In the genomic region with DNA sequence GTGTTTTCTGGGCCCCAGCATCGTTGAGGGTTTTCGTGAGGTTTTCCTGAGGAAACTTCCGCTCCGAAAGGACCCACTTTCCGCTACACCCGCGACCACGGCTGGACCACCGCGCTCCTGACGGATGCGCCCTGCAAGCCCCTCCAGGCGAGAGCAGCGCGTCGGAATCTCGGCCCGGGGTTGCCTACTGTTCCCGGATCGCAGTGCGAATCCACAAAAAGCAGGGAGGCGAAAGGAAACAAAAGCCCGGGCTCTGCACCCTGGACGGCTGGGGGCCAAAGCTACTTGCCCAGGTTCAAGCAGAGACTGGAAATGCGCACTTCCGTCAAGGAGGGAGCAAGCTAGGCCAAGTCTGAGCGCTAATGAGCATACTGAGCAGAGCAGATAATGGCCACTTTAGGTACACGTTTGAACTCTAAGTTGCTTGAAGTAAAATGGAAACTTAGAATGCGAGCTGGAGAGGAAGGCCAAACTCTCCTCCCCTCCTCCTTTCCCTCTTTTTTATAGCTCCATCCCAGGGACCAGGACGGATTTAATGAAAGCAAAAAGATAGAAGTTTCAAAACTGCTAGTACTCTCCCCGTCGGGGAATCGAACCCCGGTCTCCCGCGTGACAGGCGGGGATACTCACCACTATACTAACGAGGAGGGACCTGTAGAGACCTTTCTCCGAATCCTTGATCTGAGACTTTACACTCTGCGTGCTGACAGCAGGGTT, we compare ENCODE assay signal across 1 cellular context.
TF ChIP-seq lines count a peak whose summit lies in the region.

No MANE protein-coding gene starts in this region.

TF ChIP-seq in HepG2, 621 proteins besides CTCF, POLR2A, EP300 and RAD21 (continued from another document and continues in another):
- no peak; the same call in 1 of the 2 replicates for TF ChIP-seq HBP1 (CRISPR knock-in tag; IDR thresholded peaks at IDR 0.05; ENCODE audit: low read depth)
- TF ChIP-seq, protein P1, sequence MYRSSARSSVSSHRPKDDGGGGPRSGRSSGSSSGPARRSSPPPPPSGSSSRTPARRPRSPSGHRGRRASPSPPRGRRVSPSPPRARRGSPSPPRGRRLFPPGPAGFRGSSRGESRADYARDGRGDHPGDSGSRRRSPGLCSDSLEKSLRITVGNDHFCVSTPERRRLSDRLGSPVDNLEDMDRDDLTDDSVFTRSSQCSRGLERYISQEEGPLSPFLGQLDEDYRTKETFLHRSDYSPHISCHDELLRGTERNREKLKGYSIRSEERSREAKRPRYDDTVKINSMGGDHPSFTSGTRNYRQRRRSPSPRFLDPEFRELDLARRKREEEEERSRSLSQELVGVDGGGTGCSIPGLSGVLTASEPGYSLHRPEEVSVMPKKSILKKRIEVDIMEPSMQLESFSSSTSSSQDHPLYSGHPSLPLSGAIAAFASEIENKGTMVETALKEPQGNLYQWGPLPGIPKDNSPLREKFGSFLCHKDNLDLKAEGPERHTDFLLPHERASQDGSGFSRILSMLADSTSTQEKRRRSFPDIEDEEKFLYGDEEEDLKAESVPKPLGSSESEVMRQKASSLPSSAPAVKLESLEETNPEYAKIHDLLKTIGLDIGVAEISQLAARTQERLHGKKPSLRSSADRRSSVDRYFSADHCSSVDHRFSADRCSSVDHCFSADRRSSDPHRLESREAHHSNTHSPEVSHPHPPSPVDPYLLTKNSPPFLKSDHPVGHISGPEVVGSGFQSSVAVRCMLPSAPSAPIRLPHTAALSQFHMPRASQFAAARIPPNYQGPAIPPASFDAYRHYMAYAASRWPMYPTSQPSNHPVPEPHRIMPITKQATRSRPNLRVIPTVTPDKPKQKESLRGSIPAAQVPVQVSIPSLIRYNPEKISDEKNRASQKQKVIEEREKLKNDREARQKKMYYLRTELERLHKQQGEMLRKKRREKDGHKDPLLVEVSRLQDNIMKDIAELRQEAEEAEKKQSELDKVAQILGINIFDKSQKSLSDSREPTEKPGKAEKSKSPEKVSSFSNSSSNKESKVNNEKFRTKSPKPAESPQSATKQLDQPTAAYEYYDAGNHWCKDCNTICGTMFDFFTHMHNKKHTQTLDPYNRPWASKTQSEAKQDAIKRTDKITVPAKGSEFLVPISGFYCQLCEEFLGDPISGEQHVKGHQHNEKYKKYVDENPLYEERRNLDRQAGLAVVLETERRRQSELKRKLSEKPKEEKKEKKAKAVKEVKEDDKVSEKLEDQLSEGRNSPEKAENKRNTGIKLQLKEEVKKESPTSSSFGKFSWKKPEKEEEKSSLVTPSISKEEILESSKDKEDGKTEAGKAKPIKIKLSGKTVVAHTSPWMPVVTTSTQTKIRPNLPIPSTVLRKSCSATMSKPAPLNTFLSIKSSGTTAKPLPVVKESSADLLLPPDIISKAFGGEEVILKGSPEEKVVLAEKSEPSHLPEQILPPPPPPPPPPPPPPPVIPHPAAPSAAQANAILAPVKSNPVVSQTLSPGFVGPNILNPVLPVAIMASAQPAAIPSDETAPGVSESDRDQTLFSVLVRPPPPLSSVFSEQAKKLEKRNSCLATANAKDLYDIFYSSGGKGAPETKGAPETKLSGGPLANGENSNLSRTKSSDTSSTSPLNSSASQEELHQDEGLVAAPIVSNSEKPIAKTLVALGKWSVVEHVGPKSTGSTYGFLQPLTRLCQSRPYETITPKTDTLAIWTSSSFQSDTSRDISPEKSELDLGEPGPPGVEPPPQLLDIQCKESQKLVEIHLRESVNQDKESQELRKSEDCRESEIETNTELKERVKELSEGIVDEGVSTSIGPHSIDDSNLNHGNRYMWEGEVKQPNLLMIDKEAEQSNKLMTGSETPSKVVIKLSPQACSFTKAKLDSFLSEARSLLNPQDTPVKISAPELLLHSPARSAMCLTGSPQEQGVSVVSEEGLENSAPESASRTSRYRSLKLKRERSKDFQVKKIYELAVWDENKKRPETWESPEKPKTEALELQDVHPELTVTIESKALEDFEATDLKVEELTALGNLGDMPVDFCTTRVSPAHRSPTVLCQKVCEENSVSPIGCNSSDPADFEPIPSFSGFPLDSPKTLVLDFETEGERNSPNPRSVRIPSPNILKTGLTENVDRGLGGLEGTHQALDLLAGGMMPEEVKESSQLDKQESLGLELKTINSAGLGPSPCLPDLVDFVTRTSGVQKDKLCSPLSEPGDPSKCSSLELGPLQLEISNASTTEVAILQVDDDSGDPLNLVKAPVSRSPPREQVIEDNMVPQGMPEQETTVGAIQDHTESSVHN (CRISPR knock-in tag; IDR thresholded peaks at IDR 0.05), result no peak
- TF ChIP-seq ZFP1 (CRISPR knock-in tag; IDR thresholded peaks at IDR 0.05), result 0 out of 2 replicates have a peak, but pooled peaks have one; percentile 46
- peak; percentile 2 for TF ChIP-seq ASH2L (IDR thresholded peaks at IDR 0.05; ENCODE audit: insufficient read length, low read depth, low read length)
- no peak for TF ChIP-seq KDM1A (CRISPR knock-in tag; IDR thresholded peaks at IDR 0.05)
- TF ChIP-seq PITX1 (CRISPR knock-in tag; IDR thresholded peaks at IDR 0.05), result no peak
- TF ChIP-seq, protein P2, sequence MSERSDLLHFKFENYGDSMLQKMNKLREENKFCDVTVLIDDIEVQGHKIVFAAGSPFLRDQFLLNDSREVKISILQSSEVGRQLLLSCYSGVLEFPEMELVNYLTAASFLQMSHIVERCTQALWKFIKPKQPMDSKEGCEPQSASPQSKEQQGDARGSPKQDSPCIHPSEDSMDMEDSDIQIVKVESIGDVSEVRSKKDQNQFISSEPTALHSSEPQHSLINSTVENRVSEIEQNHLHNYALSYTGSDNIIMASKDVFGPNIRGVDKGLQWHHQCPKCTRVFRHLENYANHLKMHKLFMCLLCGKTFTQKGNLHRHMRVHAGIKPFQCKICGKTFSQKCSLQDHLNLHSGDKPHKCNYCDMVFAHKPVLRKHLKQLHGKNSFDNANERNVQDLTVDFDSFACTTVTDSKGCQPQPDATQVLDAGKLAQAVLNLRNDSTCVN (CRISPR knock-in tag; IDR thresholded peaks at IDR 0.05; ENCODE audit: borderline replicate concordance), result peak; percentile 55; the same call in 1 of the 2 replicates
- TF ChIP-seq ATF7 (IDR thresholded peaks at IDR 0.05), result no peak
- no peak for TF ChIP-seq ATF7 (CRISPR knock-in tag; IDR thresholded peaks at IDR 0.05)
- TF ChIP-seq ZNF260 (CRISPR knock-in tag; IDR thresholded peaks at IDR 0.05; ENCODE audit: borderline replicate concordance, low read depth), result no peak
- TF ChIP-seq ZNF629 (CRISPR knock-in tag; conservative IDR thresholded peaks at IDR 0.05), result peak; percentile 56; the same call in 1 of the 2 replicates
- TF ChIP-seq PRMT3 (CRISPR knock-in tag; IDR thresholded peaks at IDR 0.05; ENCODE audit: borderline replicate concordance, low read depth), result no peak
- 0 out of 2 replicates have a peak, but pooled peaks have one; percentile 45 for TF ChIP-seq ZSCAN12 (CRISPR knock-in tag; IDR thresholded peaks at IDR 0.05)
- no peak for TF ChIP-seq ZNF136 (CRISPR knock-in tag; IDR thresholded peaks at IDR 0.05; ENCODE audit: low read depth)
- 0 out of 2 replicates have a peak, but pooled peaks have one; percentile 9 for TF ChIP-seq MTF1 (CRISPR knock-in tag; IDR thresholded peaks at IDR 0.05)
- TF ChIP-seq ZNF30 (CRISPR knock-in tag; IDR thresholded peaks at IDR 0.05), result no peak
- TF ChIP-seq ZNF296 (CRISPR knock-in tag; conservative IDR thresholded peaks at IDR 0.05), result no peak
- no peak for TF ChIP-seq ESRRA (CRISPR knock-in tag; IDR thresholded peaks at IDR 0.05; ENCODE audit: low read depth)
- no peak for TF ChIP-seq MTA3 (CRISPR knock-in tag; IDR thresholded peaks at IDR 0.05)
- no peak for TF ChIP-seq SMYD3 (CRISPR knock-in tag; IDR thresholded peaks at IDR 0.05)
- no peak for TF ChIP-seq ATF1 (CRISPR knock-in tag; IDR thresholded peaks at IDR 0.05)
- no peak for TF ChIP-seq ZNF550 (CRISPR knock-in tag; IDR thresholded peaks at IDR 0.05; ENCODE audit: borderline replicate concordance)
- TF ChIP-seq ATF2 (CRISPR knock-in tag; IDR thresholded peaks at IDR 0.05), result 0 out of 2 replicates have a peak, but pooled peaks have one; percentile 35
- TF ChIP-seq CENPT (CRISPR knock-in tag; IDR thresholded peaks at IDR 0.05; ENCODE audit: low read depth), result no peak
- TF ChIP-seq, protein P3, sequence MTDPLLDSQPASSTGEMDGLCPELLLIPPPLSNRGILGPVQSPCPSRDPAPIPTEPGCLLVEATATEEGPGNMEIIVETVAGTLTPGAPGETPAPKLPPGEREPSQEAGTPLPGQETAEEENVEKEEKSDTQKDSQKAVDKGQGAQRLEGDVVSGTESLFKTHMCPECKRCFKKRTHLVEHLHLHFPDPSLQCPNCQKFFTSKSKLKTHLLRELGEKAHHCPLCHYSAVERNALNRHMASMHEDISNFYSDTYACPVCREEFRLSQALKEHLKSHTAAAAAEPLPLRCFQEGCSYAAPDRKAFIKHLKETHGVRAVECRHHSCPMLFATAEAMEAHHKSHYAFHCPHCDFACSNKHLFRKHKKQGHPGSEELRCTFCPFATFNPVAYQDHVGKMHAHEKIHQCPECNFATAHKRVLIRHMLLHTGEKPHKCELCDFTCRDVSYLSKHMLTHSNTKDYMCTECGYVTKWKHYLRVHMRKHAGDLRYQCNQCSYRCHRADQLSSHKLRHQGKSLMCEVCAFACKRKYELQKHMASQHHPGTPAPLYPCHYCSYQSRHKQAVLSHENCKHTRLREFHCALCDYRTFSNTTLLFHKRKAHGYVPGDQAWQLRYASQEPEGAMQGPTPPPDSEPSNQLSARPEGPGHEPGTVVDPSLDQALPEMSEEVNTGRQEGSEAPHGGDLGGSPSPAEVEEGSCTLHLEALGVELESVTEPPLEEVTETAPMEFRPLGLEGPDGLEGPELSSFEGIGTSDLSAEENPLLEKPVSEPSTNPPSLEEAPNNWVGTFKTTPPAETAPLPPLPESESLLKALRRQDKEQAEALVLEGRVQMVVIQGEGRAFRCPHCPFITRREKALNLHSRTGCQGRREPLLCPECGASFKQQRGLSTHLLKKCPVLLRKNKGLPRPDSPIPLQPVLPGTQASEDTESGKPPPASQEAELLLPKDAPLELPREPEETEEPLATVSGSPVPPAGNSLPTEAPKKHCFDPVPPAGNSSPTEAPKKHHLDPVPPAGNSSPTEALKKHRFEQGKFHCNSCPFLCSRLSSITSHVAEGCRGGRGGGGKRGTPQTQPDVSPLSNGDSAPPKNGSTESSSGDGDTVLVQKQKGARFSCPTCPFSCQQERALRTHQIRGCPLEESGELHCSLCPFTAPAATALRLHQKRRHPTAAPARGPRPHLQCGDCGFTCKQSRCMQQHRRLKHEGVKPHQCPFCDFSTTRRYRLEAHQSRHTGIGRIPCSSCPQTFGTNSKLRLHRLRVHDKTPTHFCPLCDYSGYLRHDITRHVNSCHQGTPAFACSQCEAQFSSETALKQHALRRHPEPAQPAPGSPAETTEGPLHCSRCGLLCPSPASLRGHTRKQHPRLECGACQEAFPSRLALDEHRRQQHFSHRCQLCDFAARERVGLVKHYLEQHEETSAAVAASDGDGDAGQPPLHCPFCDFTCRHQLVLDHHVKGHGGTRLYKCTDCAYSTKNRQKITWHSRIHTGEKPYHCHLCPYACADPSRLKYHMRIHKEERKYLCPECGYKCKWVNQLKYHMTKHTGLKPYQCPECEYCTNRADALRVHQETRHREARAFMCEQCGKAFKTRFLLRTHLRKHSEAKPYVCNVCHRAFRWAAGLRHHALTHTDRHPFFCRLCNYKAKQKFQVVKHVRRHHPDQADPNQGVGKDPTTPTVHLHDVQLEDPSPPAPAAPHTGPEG (CRISPR knock-in tag; IDR thresholded peaks at IDR 0.05), result no peak; the same call in 1 of the 2 replicates
- TF ChIP-seq ZNF274 (CRISPR knock-in tag; IDR thresholded peaks at IDR 0.05), result no peak
- TF ChIP-seq, protein P4, sequence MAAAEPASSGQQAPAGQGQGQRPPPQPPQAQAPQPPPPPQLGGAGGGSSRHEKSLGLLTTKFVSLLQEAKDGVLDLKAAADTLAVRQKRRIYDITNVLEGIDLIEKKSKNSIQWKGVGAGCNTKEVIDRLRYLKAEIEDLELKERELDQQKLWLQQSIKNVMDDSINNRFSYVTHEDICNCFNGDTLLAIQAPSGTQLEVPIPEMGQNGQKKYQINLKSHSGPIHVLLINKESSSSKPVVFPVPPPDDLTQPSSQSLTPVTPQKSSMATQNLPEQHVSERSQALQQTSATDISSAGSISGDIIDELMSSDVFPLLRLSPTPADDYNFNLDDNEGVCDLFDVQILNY (CRISPR knock-in tag; conservative IDR thresholded peaks at IDR 0.05), result no peak
- TF ChIP-seq ZNF75D (CRISPR knock-in tag; IDR thresholded peaks at IDR 0.05; ENCODE audit: borderline replicate concordance), result peak; percentile 72; the same call in 1 of the 2 replicates
- no peak for TF ChIP-seq ATAD3A (CRISPR knock-in tag; IDR thresholded peaks at IDR 0.05)
- TF ChIP-seq, protein P5, sequence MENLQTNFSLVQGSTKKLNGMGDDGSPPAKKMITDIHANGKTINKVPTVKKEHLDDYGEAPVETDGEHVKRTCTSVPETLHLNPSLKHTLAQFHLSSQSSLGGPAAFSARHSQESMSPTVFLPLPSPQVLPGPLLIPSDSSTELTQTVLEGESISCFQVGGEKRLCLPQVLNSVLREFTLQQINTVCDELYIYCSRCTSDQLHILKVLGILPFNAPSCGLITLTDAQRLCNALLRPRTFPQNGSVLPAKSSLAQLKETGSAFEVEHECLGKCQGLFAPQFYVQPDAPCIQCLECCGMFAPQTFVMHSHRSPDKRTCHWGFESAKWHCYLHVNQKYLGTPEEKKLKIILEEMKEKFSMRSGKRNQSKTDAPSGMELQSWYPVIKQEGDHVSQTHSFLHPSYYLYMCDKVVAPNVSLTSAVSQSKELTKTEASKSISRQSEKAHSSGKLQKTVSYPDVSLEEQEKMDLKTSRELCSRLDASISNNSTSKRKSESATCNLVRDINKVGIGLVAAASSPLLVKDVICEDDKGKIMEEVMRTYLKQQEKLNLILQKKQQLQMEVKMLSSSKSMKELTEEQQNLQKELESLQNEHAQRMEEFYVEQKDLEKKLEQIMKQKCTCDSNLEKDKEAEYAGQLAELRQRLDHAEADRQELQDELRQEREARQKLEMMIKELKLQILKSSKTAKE (CRISPR knock-in tag; IDR thresholded peaks at IDR 0.05; ENCODE audit: borderline replicate concordance), result no peak
